In the genomic region with DNA sequence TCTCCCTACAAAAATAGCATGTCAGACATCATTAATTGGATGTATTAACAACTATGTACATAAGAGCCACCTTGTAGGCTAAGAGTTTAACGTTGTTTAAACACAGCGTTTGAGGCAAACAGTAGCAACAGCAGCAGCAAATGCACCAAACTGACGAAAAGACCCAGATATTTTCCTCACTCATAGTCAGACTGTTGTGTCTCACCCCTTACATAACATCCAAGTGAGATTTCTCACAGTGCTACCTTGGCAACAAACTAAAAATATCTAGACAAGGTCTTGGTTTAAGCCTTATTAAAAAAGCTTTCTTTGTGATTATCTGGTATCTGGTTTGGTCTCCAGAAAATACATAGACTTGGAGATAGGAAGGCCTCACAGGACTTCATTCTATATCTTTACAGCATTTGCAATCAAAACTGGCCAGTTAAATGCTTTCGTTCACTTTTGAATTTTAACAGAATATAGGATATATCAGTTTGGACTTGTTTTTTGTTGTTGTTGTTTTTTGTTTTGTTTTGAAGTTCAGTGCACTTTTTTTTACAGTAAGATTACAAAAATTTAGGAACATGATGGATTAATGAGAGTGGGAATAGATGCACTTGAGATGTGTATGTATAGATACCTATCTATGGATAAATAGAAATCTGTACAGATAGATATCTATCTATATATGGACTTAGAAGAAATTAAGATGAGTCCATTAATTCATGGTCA, we compare ENCODE assay signal across 13 cellular contexts. TPM values are rescaled to one million over a fixed set of nuclear protein-coding genes. Genes with fewer than 3 reads are reported as not detected.
DNase-seq lines count a peak whose midpoint lies in the region; ATAC-seq and TF ChIP-seq lines count a peak whose summit lies in the region.
"Had no signal": no experiment of that assay in that cellular context is flagged by ENCODE, and none has a peak within 500 bp of the region (broad histone marks: within the 10 kb centered on the region; RNA-seq: fewer than 3 reads in every experiment).

No MANE protein-coding gene starts in this region.

- H3K27me3 ChIP-seq in KMS-11 (ENCODE audit: insufficient read depth, low read depth) (no peaks in the 10 kb centered on the region), lower lobe of right lung (ENCODE audit: low read depth) (peaks cover 44% of the 10 kb centered on the region), subcutaneous abdominal adipose tissue (ENCODE audit: control insufficient read depth in 5 of 5, insufficient read depth in 4 of 5, low read length in 5 of 5) (peaks cover 0 to 5% (median 0%) of the 10 kb centered on the region in 5 donors)

- H3K9me3 ChIP-seq in lower lobe of right lung (no peaks in the 10 kb centered on the region), subcutaneous abdominal adipose tissue (ENCODE audit: control insufficient read depth in 5 of 5, low read length in 5 of 5) (no peaks in the 10 kb centered on the region)

- peak overlapping the region; percentile 62 for H3K4me2 ChIP-seq in KMS-11

- DNase-seq in astrocyte of the hippocampus (ENCODE audit: low read depth, low spot score) (peak; percentile 37), lower lobe of right lung (no peak), retina (no peak), D341Med (ENCODE audit: low spot score) (no peak), SIG-M5 (lab: John Stamatoyannopoulos, UW) (no peak)
- DNase-seq: activated CD4-positive, alpha-beta T cell treated with anti-CD3 and anti-CD28 coated beads for 1 hour; activated effector memory CD4-positive, alpha-beta T cell treated with anti-CD3 and anti-CD28 coated beads, Interleukin-2, amount 50 U/mL, for 16 hours; HCEC 1CT; NCI-H446; trophoblast cell had no signal

- intact Hi-C loops in lower lobe of right lung (cut with DNase I) = no loop called here

- no peak overlapping the region for H2AFZ ChIP-seq in KMS-11 (ENCODE audit: low read depth)

- H3K36me3 ChIP-seq in KMS-11 (ENCODE audit: insufficient read depth) (peaks cover 4% of the 10 kb centered on the region; the same call in 1 of the 2 replicates), lower lobe of right lung (no peaks in the 10 kb centered on the region), subcutaneous abdominal adipose tissue (ENCODE audit: control insufficient read depth in 5 of 5, insufficient read depth in 5 of 5, low read length in 5 of 5) (no peaks in the 10 kb centered on the region)

- peaks cover 47% of the 10 kb centered on the region for H3K4me1 ChIP-seq in KMS-11 (ENCODE audit: low read depth, poor library complexity, severe bottlenecking)
- peaks cover 47% of the 10 kb centered on the region for H3K4me1 ChIP-seq in lower lobe of right lung
- peaks cover 0 to 75% (median 60%) of the 10 kb centered on the region in 5 donors for H3K4me1 ChIP-seq in subcutaneous abdominal adipose tissue (ENCODE audit: control insufficient read depth in 5 of 5, insufficient read depth in 5 of 5, low read length in 5 of 5)

- no peak overlapping the region for H3K4me3 ChIP-seq in KMS-11 (IDR thresholded peaks at IDR 0.05; ENCODE audit: insufficient read depth, low read depth, low read length)
- H3K4me3 ChIP-seq in lower lobe of right lung = no peak overlapping the region
- H3K4me3 ChIP-seq in subcutaneous abdominal adipose tissue (ENCODE audit: low read depth in 1 of 5, low read length in 5 of 5) = peak overlapping the region in 2 of 5 donors; percentile 71 to 85

- H4K20me1 ChIP-seq in KMS-11 (ENCODE audit: insufficient read depth) = no peaks in the 10 kb centered on the region

- ATAC-seq in lower lobe of right lung (no peak), GM18520 (IDR thresholded peaks at IDR 0.05; ENCODE audit: unreplicated experiment) (no peak)

- H3K79me2 ChIP-seq in KMS-11 (ENCODE audit: insufficient read depth, low read depth) = peaks cover 60% of the 10 kb centered on the region

- H3K9ac ChIP-seq in KMS-11 (peak overlapping the region; percentile 90), subcutaneous abdominal adipose tissue (ENCODE audit: low read length in 5 of 5) (peak overlapping the region in 3 of 5 donors; percentile 20 to 84 (median 83))

- TF ChIP-seq CTCF in KMS-11 (conservative IDR thresholded peaks at IDR 0.05; ENCODE audit: low read depth, low read length) (no peak), lower lobe of right lung (IDR thresholded peaks at IDR 0.05) (no peak)

- H3K27ac ChIP-seq in KMS-11 (peak overlapping the region; percentile 97), lower lobe of right lung (peak overlapping the region; percentile 25), subcutaneous abdominal adipose tissue (ENCODE audit: low read depth, low read length) (peak overlapping the region; percentile 94)

RNA-seq across cellular contexts. Expression of gene BHLHE41, which starts 4.1 kb away (rescaled TPM):
- total RNA-seq in lower lobe of right lung = 125 TPM

Comparison
In these comparisons a context has a peak if more than half of its experiments do, and no peak if none do; other contexts are left out.
1. H3K27ac ChIP-seq: peak in every context shown above with its lines; median percentile 97 in KMS-11; 94 in subcutaneous abdominal adipose tissue; 25 in lower lobe of right lung.